ENCODE assay signal across 8 cellular contexts in the genomic region with DNA sequence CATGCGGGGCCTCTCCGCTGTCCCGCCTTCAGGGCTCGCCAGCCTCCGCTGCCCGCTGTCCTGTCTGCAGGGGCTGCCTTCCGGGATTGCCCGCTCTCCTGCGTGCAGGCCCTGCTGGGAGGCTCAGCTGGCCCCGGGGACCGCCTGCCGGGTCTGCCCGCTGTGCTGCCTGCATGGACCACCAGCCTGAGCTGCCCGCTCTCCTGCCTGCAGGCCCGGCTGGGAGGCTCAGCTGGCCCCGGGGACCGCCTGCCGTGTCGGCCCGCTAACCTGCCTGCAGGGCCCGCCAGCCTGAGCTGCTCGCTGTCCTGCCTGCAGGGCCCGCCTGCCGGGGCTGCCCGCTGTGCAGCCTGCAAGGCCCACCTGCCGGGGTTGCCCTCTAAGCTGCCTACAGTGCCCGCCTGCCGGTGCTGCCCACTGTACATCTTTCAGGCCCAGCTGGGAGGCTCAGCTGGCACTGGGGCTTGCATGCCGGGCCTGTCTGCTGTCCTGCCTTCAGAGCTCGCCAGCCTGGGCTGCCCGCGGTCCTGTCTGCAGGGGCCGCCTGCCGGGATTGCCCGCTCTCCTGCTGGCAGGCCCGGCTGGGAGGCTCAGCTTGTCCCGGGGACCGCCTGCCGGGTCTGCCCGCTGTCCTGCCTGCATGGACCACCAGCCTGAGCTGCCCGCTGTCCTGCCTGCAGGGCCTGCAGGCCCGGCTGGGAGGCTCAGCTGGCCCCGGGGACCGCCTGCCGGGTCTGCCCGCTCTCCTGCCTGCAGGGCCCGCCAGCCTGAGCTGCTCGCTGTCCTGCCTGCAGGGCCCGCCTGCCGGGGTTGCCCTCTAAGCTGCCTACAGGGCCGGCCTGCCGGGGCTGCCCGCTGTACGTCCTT.
A peak's percentile ranks its signal among the peaks of the same experiment; 100 is the strongest.
DNase-seq lines count a peak whose midpoint lies in the region; ATAC-seq and TF ChIP-seq lines count a peak whose summit lies in the region.

No MANE protein-coding gene starts in this region.

- peak overlapping the region; percentile 68 to 85 (median 84) for H3K4me3 Mint-ChIP-seq in T-cell
- peak overlapping the region; percentile 20 to 85 (median 74) for H3K4me3 Mint-ChIP-seq in naive thymus-derived CD8-positive, alpha-beta T cell

- 98% methylated on average over 5 of the region's 54 CpGs for whole genome bisulfite sequencing in suprapubic skin

- H3K27ac ChIP-seq in suprapubic skin, result peak overlapping the region; percentile 60

- H3K9me3 Mint-ChIP-seq in T-cell, result peaks cover 22 to 50% (median 41%) of the 10 kb centered on the region in 3 donors
- H3K9me3 Mint-ChIP-seq in naive thymus-derived CD8-positive, alpha-beta T cell, result peaks cover 15 to 86% (median 40%) of the 10 kb centered on the region in 9 donors

- POLR2A ChIA-PET in T-cell (lab: Charles Lee), result interaction anchor here in 1 of 2 donors (0.6 kb wide), 1 partner anchor 1890 kb away, joined by 3 read pairs; no protein-coding TSS in a partner anchor
- POLR2A ChIA-PET in naive thymus-derived CD8-positive, alpha-beta T cell (lab: Charles Lee), result interaction anchor here (2.1 kb wide), 1 partner anchor 191 kb away, joined by 13 read pairs; a partner anchor contains a TSS

- no peaks in the 10 kb centered on the region for H3K36me3 ChIP-seq in suprapubic skin

- peaks cover 8% of the 10 kb centered on the region for H3K36me3 Mint-ChIP-seq in T-cell
- peaks cover 6 to 65% (median 38%) of the 10 kb centered on the region in 3 donors for H3K36me3 Mint-ChIP-seq in naive thymus-derived CD8-positive, alpha-beta T cell

- H3K4me3 ChIP-seq in suprapubic skin, result peak overlapping the region; percentile 43

- DNase-seq in H4 (ENCODE audit: low spot score) (peak; percentile 70), T-cell (peak in 32 of 34 experiments; percentile 7 to 85 (median 42)), amniotic epithelial cell (ENCODE audit: low read depth) (peak; percentile 41), suprapubic skin (ENCODE audit: low spot score in 2 of 2) (no peak), omental fat pad (ENCODE audit: low spot score) (no peak)
- DNase-seq in naive thymus-derived CD8-positive, alpha-beta T cell, result peak; percentile 35 to 82 (median 62)

- H3K27me3 ChIP-seq in suprapubic skin, result no peaks in the 10 kb centered on the region

- no peak for TF ChIP-seq POLR2A in suprapubic skin (IDR thresholded peaks at IDR 0.05)

- CTCF ChIA-PET in T-cell (lab: Charles Lee), result interaction anchor here in 1 of 2 donors (0.6 to 0.8 kb wide), 2 partner anchors 964 to 1008 kb away, joined by 3 to 6 read pairs; no protein-coding TSS in a partner anchor

- H3K4me1 Mint-ChIP-seq in T-cell, result peaks cover 0 to 14% (median 7%) of the 10 kb centered on the region in 3 donors
- peaks cover 0 to 10% (median 3%) of the 10 kb centered on the region in 4 donors for H3K4me1 Mint-ChIP-seq in naive thymus-derived CD8-positive, alpha-beta T cell

- ATAC-seq in T-cell (replicated peaks in 1 of 4) (peak; percentile 71 to 80 (median 74)), omental fat pad (ENCODE audit: low FRiP score) (no peak), GM19035 (IDR thresholded peaks at IDR 0.05; ENCODE audit: unreplicated experiment) (no peak), GM18517 (IDR thresholded peaks at IDR 0.05; ENCODE audit: unreplicated experiment) (no peak)
- peak; percentile 72 to 75 for ATAC-seq in naive thymus-derived CD8-positive, alpha-beta T cell

- peak overlapping the region; percentile 79 to 92 for H3K27ac Mint-ChIP-seq in T-cell
- H3K27ac Mint-ChIP-seq in naive thymus-derived CD8-positive, alpha-beta T cell, result peak overlapping the region in 9 of 10 donors; percentile 46 to 92 (median 71)

- TF ChIP-seq EP300 in suprapubic skin (IDR thresholded peaks at IDR 0.05), result no peak

- peaks cover 4 to 7% of the 10 kb centered on the region in 2 donors for H3K27me3 Mint-ChIP-seq in T-cell
- H3K27me3 Mint-ChIP-seq in naive thymus-derived CD8-positive, alpha-beta T cell, result peaks cover 0 to 12% (median 3%) of the 10 kb centered on the region in 5 donors

- no peaks in the 10 kb centered on the region for H3K4me1 ChIP-seq in suprapubic skin

- TF ChIP-seq CTCF in suprapubic skin (IDR thresholded peaks at IDR 0.05) (no peak), omental fat pad (IDR thresholded peaks at IDR 0.05) (no peak)

- H3K9me3 ChIP-seq in suprapubic skin, result peaks cover 43% of the 10 kb centered on the region

Comparison
In these comparisons a context has a peak if more than half of its experiments do, and no peak if none do; other contexts are left out.
1. DNase-seq: peak in H4 (single experiment), T-cell (32 of 34), amniotic epithelial cell (single experiment) and naive thymus-derived CD8-positive, alpha-beta T cell (10 of 10); none in suprapubic skin (0 of 2) and omental fat pad (single experiment).
2. ATAC-seq: peak in T-cell (4 of 4) and naive thymus-derived CD8-positive, alpha-beta T cell (2 of 2); none in omental fat pad (single experiment), GM19035 (single experiment) and GM18517 (single experiment).